In genomic region chr4:143358923-143359694, GRCh38 we compare ENCODE assay signal across 8 cellular contexts. TPM values are rescaled to one million over a fixed set of nuclear protein-coding genes. Genes with fewer than 3 reads are reported as not detected.
DNase-seq lines count a peak whose midpoint lies in the region; ATAC-seq, FAIRE-seq and TF ChIP-seq lines count a peak whose summit lies in the region.

No MANE protein-coding gene starts in this region.

- no peaks in the 10 kb centered on the region for H3K9me3 ChIP-seq in spleen

- no peaks in the 10 kb centered on the region for H3K27me3 ChIP-seq in spleen (replicated peaks in 1 of 7)

- TF ChIP-seq CTCF in VCaP (conservative IDR thresholded peaks at IDR 0.05) (no peak), fibroblast of villous mesenchyme (IDR thresholded peaks at IDR 0.05; ENCODE audit: insufficient read depth, low read depth, low read length) (no peak), spleen (IDR thresholded peaks at IDR 0.05 in 8 of 11, conservative IDR thresholded peaks at IDR 0.05 in 3 of 11) (no peak)

- H3K36me3 ChIP-seq in spleen: no peaks in the 10 kb centered on the region

- DNase-seq in GM04504 (ENCODE audit: low read depth) (peak; percentile 17), fibroblast of villous mesenchyme (ENCODE audit: low read depth) (peak; percentile 92), spleen (peak; percentile 84), NCI-H2029 treated with DMSO at 0.1 percent for 48 hours (lab: John Stamatoyannopoulos, UW) (no peak), frontal cortex (ENCODE audit: low spot score in 2 of 2) (no peak)

- intact Hi-C loops in spleen (cut with DNase I; ENCODE audit: low total_unique reads): no loop called here

- H3K27ac ChIP-seq in VCaP: peak overlapping the region; percentile 94
- H3K27ac ChIP-seq in spleen: peak overlapping the region; percentile 37 to 90 (median 80)

- H3K4me1 ChIP-seq in spleen: peaks cover 30 to 90% (median 60%) of the 10 kb centered on the region in 6 donors

- WGBS in spleen, 5 donors: 4 to 8% (median 6%) methylated on average over 6 of the region's 6 CpGs

- FAIRE-seq in frontal cortex (lab: Jason Lieb, UNC): no peak

- ATAC-seq in GM21381 (IDR thresholded peaks at IDR 0.05; ENCODE audit: unreplicated experiment): peak; percentile 78
- peak; percentile 92 for ATAC-seq in HG03571 (IDR thresholded peaks at IDR 0.05; ENCODE audit: unreplicated experiment)

- TF ChIP-seq POLR2A in spleen (IDR thresholded peaks at IDR 0.05): no peak

- H3K4me3 ChIP-seq in fibroblast of villous mesenchyme (ENCODE audit: low read depth, low read length) (no peak overlapping the region), spleen (peak overlapping the region in 1 of 8 donors; percentile 49)

RNA-seq across cellular contexts. Expression of gene GAB1, which starts 22.4 kb away (rescaled TPM):
- total RNA-seq in fibroblast of villous mesenchyme: 13.0 and 16.1 TPM in 2 replicates
- total RNA-seq in spleen: 10 to 100 TPM; 21.6 to 53.6 (median 33.1) TPM
- 1 to 10 TPM; 1.6 to 4.7 (median 3.1) TPM for polyA plus RNA-seq in spleen
- 15.5 TPM for total RNA-seq in frontal cortex

Comparison
In these comparisons a context has a peak if more than half of its experiments do, and no peak if none do; other contexts are left out.
1. DNase-seq: peak in GM04504 (single experiment), fibroblast of villous mesenchyme (single experiment) and spleen (single experiment); none in NCI-H2029 treated with DMSO at 0.1 percent for 48 hours (single experiment) and frontal cortex (0 of 2).